In the genomic region with DNA sequence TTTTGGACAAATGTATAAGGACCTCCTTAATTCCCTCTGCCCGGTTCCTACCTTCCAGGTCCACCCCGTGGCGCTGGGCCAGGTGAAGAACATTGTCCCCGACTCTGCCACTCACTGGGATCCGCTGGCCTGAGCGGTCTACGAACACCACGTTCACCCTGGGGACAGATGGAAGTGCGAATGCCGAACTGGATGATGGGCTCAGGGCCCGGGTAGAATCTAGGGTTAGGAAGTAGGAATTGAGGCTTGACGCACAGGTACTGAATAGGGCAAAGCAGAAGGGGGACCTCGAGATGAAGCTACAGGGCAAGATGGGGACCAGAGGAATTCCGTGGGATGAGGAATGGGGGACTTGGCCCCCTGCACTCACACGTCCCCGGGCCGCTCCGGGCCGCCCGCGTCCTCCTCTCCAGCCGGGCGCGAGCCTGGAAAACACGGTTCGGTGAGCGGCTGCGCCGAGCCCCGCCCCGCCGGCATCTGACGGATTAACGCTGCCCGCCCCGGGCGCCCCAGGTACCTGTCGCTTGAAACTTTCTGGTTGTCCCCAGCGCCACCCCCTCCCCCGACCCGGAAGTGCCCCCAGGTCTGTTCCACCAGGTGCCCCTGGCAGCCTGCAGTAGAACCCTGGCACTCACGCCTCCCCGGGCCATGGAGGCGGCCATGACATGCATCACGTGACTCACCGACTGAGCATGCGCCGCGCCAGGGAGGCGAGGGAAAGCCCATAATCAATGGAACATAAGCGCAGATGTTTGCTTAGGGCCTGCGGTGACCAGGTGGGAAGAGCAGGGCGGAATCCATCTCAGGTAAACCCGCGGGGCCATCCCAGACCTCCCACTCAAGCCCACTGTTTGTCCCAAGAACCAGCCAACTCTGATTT, we compare ENCODE assay signal across 1 cellular context.
TF ChIP-seq lines count a peak whose summit lies in the region.

A gene (minus strand): TSS at position 681 of the 880 bp plus-strand sequence. CDS start 19 bp downstream, at position 662.

TF ChIP-seq in K562, 482 proteins besides CTCF, POLR2A, EP300 and RAD21 (continued from another document and continues in another):
- TF ChIP-seq ATF1 (CRISPR knock-in tag; IDR thresholded peaks at IDR 0.05), result no peak
- no peak for TF ChIP-seq ATF1 (tag; IDR thresholded peaks at IDR 0.05)
- no peak for TF ChIP-seq ZSCAN32 (CRISPR knock-in tag; IDR thresholded peaks at IDR 0.05)
- TF ChIP-seq GABPA (tag; conservative IDR thresholded peaks at IDR 0.05; ENCODE audit: low read depth), result no peak; the same call in 1 of the 2 replicates
- TF ChIP-seq L3MBTL2 (IDR thresholded peaks at IDR 0.05), result peak; percentile 26; the same call in 1 of the 2 replicates
- no peak for TF ChIP-seq ZFP1 (CRISPR knock-in tag; IDR thresholded peaks at IDR 0.05)
- no peak for TF ChIP-seq ZNF696 (CRISPR knock-in tag; conservative IDR thresholded peaks at IDR 0.05)
- no peak for TF ChIP-seq ZSCAN29 (IDR thresholded peaks at IDR 0.05)
- TF ChIP-seq HNRNPL (IDR thresholded peaks at IDR 0.05; ENCODE audit: low read depth, low read length), result no peak
- no peak for TF ChIP-seq PHF21A (IDR thresholded peaks at IDR 0.05; ENCODE audit: borderline replicate concordance, low read depth)
- no peak for TF ChIP-seq HNRNPH1 (optimal IDR thresholded peaks at IDR 0.05; ENCODE audit: low read depth, low read length)
- TF ChIP-seq, protein P1, sequence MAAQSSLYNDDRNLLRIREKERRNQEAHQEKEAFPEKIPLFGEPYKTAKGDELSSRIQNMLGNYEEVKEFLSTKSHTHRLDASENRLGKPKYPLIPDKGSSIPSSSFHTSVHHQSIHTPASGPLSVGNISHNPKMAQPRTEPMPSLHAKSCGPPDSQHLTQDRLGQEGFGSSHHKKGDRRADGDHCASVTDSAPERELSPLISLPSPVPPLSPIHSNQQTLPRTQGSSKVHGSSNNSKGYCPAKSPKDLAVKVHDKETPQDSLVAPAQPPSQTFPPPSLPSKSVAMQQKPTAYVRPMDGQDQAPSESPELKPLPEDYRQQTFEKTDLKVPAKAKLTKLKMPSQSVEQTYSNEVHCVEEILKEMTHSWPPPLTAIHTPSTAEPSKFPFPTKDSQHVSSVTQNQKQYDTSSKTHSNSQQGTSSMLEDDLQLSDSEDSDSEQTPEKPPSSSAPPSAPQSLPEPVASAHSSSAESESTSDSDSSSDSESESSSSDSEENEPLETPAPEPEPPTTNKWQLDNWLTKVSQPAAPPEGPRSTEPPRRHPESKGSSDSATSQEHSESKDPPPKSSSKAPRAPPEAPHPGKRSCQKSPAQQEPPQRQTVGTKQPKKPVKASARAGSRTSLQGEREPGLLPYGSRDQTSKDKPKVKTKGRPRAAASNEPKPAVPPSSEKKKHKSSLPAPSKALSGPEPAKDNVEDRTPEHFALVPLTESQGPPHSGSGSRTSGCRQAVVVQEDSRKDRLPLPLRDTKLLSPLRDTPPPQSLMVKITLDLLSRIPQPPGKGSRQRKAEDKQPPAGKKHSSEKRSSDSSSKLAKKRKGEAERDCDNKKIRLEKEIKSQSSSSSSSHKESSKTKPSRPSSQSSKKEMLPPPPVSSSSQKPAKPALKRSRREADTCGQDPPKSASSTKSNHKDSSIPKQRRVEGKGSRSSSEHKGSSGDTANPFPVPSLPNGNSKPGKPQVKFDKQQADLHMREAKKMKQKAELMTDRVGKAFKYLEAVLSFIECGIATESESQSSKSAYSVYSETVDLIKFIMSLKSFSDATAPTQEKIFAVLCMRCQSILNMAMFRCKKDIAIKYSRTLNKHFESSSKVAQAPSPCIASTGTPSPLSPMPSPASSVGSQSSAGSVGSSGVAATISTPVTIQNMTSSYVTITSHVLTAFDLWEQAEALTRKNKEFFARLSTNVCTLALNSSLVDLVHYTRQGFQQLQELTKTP (IDR thresholded peaks at IDR 0.05; ENCODE audit: low read depth in 1 of 2, partially characterized antibody in 2 of 2), result peak in 1 of 2 experiments; percentile 43
- TF ChIP-seq, protein P2, sequence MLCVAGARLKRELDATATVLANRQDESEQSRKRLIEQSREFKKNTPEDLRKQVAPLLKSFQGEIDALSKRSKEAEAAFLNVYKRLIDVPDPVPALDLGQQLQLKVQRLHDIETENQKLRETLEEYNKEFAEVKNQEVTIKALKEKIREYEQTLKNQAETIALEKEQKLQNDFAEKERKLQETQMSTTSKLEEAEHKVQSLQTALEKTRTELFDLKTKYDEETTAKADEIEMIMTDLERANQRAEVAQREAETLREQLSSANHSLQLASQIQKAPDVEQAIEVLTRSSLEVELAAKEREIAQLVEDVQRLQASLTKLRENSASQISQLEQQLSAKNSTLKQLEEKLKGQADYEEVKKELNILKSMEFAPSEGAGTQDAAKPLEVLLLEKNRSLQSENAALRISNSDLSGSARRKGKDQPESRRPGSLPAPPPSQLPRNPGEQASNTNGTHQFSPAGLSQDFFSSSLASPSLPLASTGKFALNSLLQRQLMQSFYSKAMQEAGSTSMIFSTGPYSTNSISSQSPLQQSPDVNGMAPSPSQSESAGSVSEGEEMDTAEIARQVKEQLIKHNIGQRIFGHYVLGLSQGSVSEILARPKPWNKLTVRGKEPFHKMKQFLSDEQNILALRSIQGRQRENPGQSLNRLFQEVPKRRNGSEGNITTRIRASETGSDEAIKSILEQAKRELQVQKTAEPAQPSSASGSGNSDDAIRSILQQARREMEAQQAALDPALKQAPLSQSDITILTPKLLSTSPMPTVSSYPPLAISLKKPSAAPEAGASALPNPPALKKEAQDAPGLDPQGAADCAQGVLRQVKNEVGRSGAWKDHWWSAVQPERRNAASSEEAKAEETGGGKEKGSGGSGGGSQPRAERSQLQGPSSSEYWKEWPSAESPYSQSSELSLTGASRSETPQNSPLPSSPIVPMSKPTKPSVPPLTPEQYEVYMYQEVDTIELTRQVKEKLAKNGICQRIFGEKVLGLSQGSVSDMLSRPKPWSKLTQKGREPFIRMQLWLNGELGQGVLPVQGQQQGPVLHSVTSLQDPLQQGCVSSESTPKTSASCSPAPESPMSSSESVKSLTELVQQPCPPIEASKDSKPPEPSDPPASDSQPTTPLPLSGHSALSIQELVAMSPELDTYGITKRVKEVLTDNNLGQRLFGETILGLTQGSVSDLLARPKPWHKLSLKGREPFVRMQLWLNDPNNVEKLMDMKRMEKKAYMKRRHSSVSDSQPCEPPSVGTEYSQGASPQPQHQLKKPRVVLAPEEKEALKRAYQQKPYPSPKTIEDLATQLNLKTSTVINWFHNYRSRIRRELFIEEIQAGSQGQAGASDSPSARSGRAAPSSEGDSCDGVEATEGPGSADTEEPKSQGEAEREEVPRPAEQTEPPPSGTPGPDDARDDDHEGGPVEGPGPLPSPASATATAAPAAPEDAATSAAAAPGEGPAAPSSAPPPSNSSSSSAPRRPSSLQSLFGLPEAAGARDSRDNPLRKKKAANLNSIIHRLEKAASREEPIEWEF (CRISPR knock-in tag; IDR thresholded peaks at IDR 0.05), result 0 out of 2 replicates have a peak, but pooled peaks have one; percentile 56
- 0 out of 2 replicates have a peak, but pooled peaks have one; percentile 35 for TF ChIP-seq ZNF644 (tag; IDR thresholded peaks at IDR 0.05; ENCODE audit: low read depth)
- no peak for TF ChIP-seq ASH1L (IDR thresholded peaks at IDR 0.05; ENCODE audit: borderline replicate concordance, low read depth, partially characterized antibody)
- peak; percentile 57; the same call in 1 of the 2 replicates for TF ChIP-seq MYC (IDR thresholded peaks at IDR 0.05; ENCODE audit: low read depth, low read length)
- TF ChIP-seq MYC (CRISPR knock-in tag; IDR thresholded peaks at IDR 0.05; ENCODE audit: borderline replicate concordance, low read depth), result peak; percentile 77; the same call in 1 of the 2 replicates
- TF ChIP-seq JUNB (CRISPR knock-in tag; conservative IDR thresholded peaks at IDR 0.05), result no peak
- TF ChIP-seq, protein P3, sequence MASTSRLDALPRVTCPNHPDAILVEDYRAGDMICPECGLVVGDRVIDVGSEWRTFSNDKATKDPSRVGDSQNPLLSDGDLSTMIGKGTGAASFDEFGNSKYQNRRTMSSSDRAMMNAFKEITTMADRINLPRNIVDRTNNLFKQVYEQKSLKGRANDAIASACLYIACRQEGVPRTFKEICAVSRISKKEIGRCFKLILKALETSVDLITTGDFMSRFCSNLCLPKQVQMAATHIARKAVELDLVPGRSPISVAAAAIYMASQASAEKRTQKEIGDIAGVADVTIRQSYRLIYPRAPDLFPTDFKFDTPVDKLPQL (IDR thresholded peaks at IDR 0.05; ENCODE audit: extremely low read depth, insufficient read length), result no peak
- no peak for TF ChIP-seq POLR3A (IDR thresholded peaks at IDR 0.05; ENCODE audit: borderline replicate concordance, extremely low read depth, insufficient read depth, insufficient read length)
- TF ChIP-seq ZNF75A (CRISPR knock-in tag; IDR thresholded peaks at IDR 0.05), result no peak
- TF ChIP-seq FOXM1 (IDR thresholded peaks at IDR 0.05; ENCODE audit: low read depth), result no peak
- no peak for TF ChIP-seq FOXM1 (CRISPR knock-in tag; IDR thresholded peaks at IDR 0.05; ENCODE audit: low read depth)
- TF ChIP-seq, protein P4, sequence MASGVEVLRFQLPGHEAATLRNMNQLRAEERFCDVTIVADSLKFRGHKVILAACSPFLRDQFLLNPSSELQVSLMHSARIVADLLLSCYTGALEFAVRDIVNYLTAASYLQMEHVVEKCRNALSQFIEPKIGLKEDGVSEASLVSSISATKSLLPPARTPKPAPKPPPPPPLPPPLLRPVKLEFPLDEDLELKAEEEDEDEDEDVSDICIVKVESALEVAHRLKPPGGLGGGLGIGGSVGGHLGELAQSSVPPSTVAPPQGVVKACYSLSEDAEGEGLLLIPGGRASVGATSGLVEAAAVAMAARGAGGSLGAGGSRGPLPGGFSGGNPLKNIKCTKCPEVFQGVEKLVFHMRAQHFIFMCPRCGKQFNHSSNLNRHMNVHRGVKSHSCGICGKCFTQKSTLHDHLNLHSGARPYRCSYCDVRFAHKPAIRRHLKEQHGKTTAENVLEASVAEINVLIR (CRISPR knock-in tag; IDR thresholded peaks at IDR 0.05), result no peak
- TF ChIP-seq, protein P5, sequence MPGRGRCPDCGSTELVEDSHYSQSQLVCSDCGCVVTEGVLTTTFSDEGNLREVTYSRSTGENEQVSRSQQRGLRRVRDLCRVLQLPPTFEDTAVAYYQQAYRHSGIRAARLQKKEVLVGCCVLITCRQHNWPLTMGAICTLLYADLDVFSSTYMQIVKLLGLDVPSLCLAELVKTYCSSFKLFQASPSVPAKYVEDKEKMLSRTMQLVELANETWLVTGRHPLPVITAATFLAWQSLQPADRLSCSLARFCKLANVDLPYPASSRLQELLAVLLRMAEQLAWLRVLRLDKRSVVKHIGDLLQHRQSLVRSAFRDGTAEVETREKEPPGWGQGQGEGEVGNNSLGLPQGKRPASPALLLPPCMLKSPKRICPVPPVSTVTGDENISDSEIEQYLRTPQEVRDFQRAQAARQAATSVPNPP (IDR thresholded peaks at IDR 0.05; ENCODE audit: borderline replicate concordance, insufficient read depth, insufficient read length), result no peak
- TF ChIP-seq ZNF184 (CRISPR knock-in tag; IDR thresholded peaks at IDR 0.05), result no peak
- TF ChIP-seq ETS2 (tag; IDR thresholded peaks at IDR 0.05; ENCODE audit: borderline replicate concordance, poor library complexity, severe bottlenecking), result no peak
- TF ChIP-seq NCOA6 (IDR thresholded peaks at IDR 0.05), result no peak
- no peak for TF ChIP-seq PTTG1 (tag; IDR thresholded peaks at IDR 0.05; ENCODE audit: low read depth)
- TF ChIP-seq, protein P6, sequence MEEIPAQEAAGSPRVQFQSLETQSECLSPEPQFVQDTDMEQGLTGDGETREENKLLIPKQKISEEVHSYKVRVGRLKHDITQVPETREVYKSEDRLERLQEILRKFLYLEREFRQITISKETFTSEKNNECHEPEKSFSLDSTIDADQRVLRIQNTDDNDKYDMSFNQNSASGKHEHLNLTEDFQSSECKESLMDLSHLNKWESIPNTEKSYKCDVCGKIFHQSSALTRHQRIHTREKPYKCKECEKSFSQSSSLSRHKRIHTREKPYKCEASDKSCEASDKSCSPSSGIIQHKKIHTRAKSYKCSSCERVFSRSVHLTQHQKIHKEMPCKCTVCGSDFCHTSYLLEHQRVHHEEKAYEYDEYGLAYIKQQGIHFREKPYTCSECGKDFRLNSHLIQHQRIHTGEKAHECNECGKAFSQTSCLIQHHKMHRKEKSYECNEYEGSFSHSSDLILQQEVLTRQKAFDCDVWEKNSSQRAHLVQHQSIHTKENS (CRISPR knock-in tag; IDR thresholded peaks at IDR 0.05), result no peak
- TF ChIP-seq SIX5 (IDR thresholded peaks at IDR 0.05; ENCODE audit: borderline replicate concordance in 1 of 2, insufficient read depth in 1 of 2, low read depth in 1 of 2, low read length in 2 of 2), result no peak
- TF ChIP-seq POU5F1 (IDR thresholded peaks at IDR 0.05; ENCODE audit: borderline replicate concordance, low read depth, low read length, partially characterized antibody), result no peak
- TF ChIP-seq NCOA4 (IDR thresholded peaks at IDR 0.05; ENCODE audit: partially characterized antibody), result no peak
- no peak for TF ChIP-seq SAFB2 (IDR thresholded peaks at IDR 0.05; ENCODE audit: borderline replicate concordance, low read depth, low read length, severe bottlenecking)
- TF ChIP-seq RFX5 (IDR thresholded peaks at IDR 0.05; ENCODE audit: low read depth, low read length), result no peak
- TF ChIP-seq, protein P7, sequence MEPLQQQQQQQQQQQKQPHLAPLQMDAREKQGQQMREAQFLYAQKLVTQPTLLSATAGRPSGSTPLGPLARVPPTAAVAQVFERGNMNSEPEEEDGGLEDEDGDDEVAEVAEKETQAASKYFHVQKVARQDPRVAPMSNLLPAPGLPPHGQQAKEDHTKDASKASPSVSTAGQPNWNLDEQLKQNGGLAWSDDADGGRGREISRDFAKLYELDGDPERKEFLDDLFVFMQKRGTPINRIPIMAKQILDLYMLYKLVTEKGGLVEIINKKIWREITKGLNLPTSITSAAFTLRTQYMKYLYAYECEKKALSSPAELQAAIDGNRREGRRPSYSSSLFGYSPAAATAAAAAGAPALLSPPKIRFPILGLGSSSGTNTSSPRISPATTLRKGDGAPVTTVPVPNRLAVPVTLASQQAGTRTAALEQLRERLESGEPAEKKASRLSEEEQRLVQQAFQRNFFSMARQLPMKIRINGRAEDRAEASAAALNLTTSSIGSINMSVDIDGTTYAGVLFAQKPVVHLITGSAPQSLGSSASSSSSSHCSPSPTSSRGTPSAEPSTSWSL (CRISPR knock-in tag; IDR thresholded peaks at IDR 0.05; ENCODE audit: borderline replicate concordance), result no peak
- TF ChIP-seq ZNF239 (CRISPR knock-in tag; IDR thresholded peaks at IDR 0.05), result no peak
- TF ChIP-seq HEY1 (CRISPR knock-in tag; IDR thresholded peaks at IDR 0.05; ENCODE audit: borderline replicate concordance), result no peak
- TF ChIP-seq SMC3 (conservative IDR thresholded peaks at IDR 0.05; ENCODE audit: insufficient read depth, low read depth, low read length), result no peak
- no peak for TF ChIP-seq NCOA2 (IDR thresholded peaks at IDR 0.05; ENCODE audit: partially characterized antibody in 2 of 2)
- no peak for TF ChIP-seq GATA2 (CRISPR knock-in tag; IDR thresholded peaks at IDR 0.05)
- no peak for TF ChIP-seq NELFE (IDR thresholded peaks at IDR 0.05; ENCODE audit: insufficient read depth, insufficient read length)
